20 cellular contexts compared by ENCODE assay signal in genomic region chr1:27585684-27586083, GRCh38. TPM values are rescaled to one million over a fixed set of nuclear protein-coding genes. Genes with fewer than 3 reads are reported as not detected.
DNase-seq lines count a peak whose midpoint lies in the region; ATAC-seq, FAIRE-seq and TF ChIP-seq lines count a peak whose summit lies in the region.
"Had no signal": no experiment of that assay in that cellular context is flagged by ENCODE, and none has a peak within 500 bp of the region (broad histone marks: within the 10 kb centered on the region; RNA-seq: fewer than 3 reads in every experiment).

No MANE protein-coding gene starts in this region.

- 17% methylated on average over 3 of the region's 3 CpGs for WGBS in HepG2 (ENCODE audit: low lambda C conversion rate)
- WGBS in right lobe of liver (ENCODE audit: insufficient coverage, low coverage, low lambda C conversion rate, missing lambda C conversion rate) = 35% methylated on average over 2 of the region's 3 CpGs
- 82% methylated on average over 3 of the region's 3 CpGs for WGBS in mesenchymal stem cell
- 44 to 66% (median 60%) methylated on average over 3 of the region's 3 CpGs for WGBS in stomach, 5 donors

- intact Hi-C loops in HepG2 (cut with micrococcal nuclease; ENCODE audit: unreplicated experiment) (loop anchor here (1.0 kb wide), 1 partner anchor 11 kb away; no protein-coding TSS in a partner anchor), right lobe of liver (cut with DNase I) (no loop called here), stomach (cut with DNase I; ENCODE audit: low total_unique reads) (no loop called here), OCI-LY7 (cut with micrococcal nuclease; ENCODE audit: unreplicated experiment) (no loop called here)

- in situ Hi-C loops in HepG2 (cut with HindIII; ENCODE audit: extremely low pct_ligation_motif_present, low pct_unique_long_range_greater_than_20kb) = no loop called here

- no peak overlapping the region for H3K23ac ChIP-seq in mesenchymal stem cell (ENCODE audit: low read length in 2 of 2)

- H3K18ac ChIP-seq in mesenchymal stem cell (ENCODE audit: low read depth in 1 of 2, low read length in 2 of 2) = no peak overlapping the region

- H2AK5ac ChIP-seq in mesenchymal stem cell (ENCODE audit: low read length, severe bottlenecking) = no peak overlapping the region

- no peak for TF ChIP-seq POLR2A in HepG2 (IDR thresholded peaks at IDR 0.05; ENCODE audit: insufficient read depth in 1 of 2, low read depth in 2 of 2, low read length in 2 of 2)
- TF ChIP-seq POLR2A in right lobe of liver (IDR thresholded peaks at IDR 0.05) = no peak
- TF ChIP-seq POLR2A in stomach (IDR thresholded peaks at IDR 0.05) = no peak

- peaks cover 0 to 2% of the 10 kb centered on the region in 2 experiments; a peak in 1 of 5 replicates for H3K36me3 ChIP-seq in HepG2 (replicated peaks in 1 of 2; ENCODE audit: control insufficient read depth in 1 of 2, insufficient read depth in 2 of 2, low read length in 2 of 2)
- H3K36me3 ChIP-seq in right lobe of liver = no peaks in the 10 kb centered on the region
- H3K36me3 ChIP-seq in mesenchymal stem cell (ENCODE audit: control insufficient read depth in 1 of 2, insufficient read depth in 2 of 2, low read depth in 1 of 2, low read length in 2 of 2) = peaks cover 12 to 34% of the 10 kb centered on the region in 2 experiments
- H3K36me3 ChIP-seq in stomach = peaks cover 0 to 7% (median 3%) of the 10 kb centered on the region in 4 donors
- no peaks in the 10 kb centered on the region for H3K36me3 ChIP-seq in OCI-LY7 (ENCODE audit: insufficient read depth, low read length)

- H3K14ac ChIP-seq in mesenchymal stem cell (ENCODE audit: low read length in 2 of 2) = no peak overlapping the region

- TF ChIP-seq EP300 in HepG2 (IDR thresholded peaks at IDR 0.05; ENCODE audit: low read depth in 2 of 2, low read length in 2 of 2) (no peak), HepG2 (CRISPR knock-in tag; IDR thresholded peaks at IDR 0.05; ENCODE audit: borderline replicate concordance) (no peak), stomach (IDR thresholded peaks at IDR 0.05) (no peak)

- no peak for FAIRE-seq in HepG2 (lab: Jason Lieb, UNC)
- FAIRE-seq: A204.1, GM12891, H1 had no signal

- no peak overlapping the region for H2BK120ac ChIP-seq in mesenchymal stem cell (ENCODE audit: low read depth, low read length)

- H2AFZ ChIP-seq in HepG2 (ENCODE audit: low read length) (no peak overlapping the region), mesenchymal stem cell (ENCODE audit: low read depth, low read length) (no peak overlapping the region), OCI-LY7 (ENCODE audit: low read length) (no peak overlapping the region)

- H3K4me3 ChIP-seq in HepG2 (replicated peaks in 1 of 3; ENCODE audit: insufficient read depth in 1 of 3, low read depth in 2 of 3, low read length in 3 of 3) (no peak overlapping the region), right lobe of liver (no peak overlapping the region), mesenchymal stem cell (ENCODE audit: insufficient read depth in 1 of 2, low read depth in 1 of 2, low read length in 2 of 2) (no peak overlapping the region), stomach (no peak overlapping the region), OCI-LY7 (ENCODE audit: low read depth, low read length, poor library complexity, severe bottlenecking) (no peak overlapping the region)

- H3K9me2 ChIP-seq in OCI-LY7 (ENCODE audit: insufficient read depth, low read length) = no peaks in the 10 kb centered on the region

- TF ChIP-seq CTCF in HepG2 (CRISPR knock-in tag; IDR thresholded peaks at IDR 0.05) (no peak), right lobe of liver (IDR thresholded peaks at IDR 0.05) (no peak), stomach (IDR thresholded peaks at IDR 0.05) (no peak), mesothelial cell of epicardium (IDR thresholded peaks at IDR 0.05; ENCODE audit: unreplicated experiment) (no peak), OCI-LY7 (conservative IDR thresholded peaks at IDR 0.05; ENCODE audit: low read length) (no peak)

- H4K20me1 ChIP-seq in HepG2 (ENCODE audit: insufficient read depth, low read length) (peaks cover 15% of the 10 kb centered on the region; the same call in 1 of the 2 replicates), OCI-LY7 (ENCODE audit: insufficient read depth, low read length) (no peaks in the 10 kb centered on the region)

- H3K36me3 Mint-ChIP-seq in mesothelial cell of epicardium = peaks cover 7% of the 10 kb centered on the region

- H2BK5ac ChIP-seq in mesenchymal stem cell (ENCODE audit: low read depth, low read length, poor library complexity, severe bottlenecking) = no peak overlapping the region

- POLR2A ChIA-PET in HepG2 (lab: Yijun Ruan, JAX) (interaction anchor here (1.1 to 1.6 kb wide), 2 partner anchors 15 to 17 kb away, joined by 3 to 5 read pairs; no protein-coding TSS in a partner anchor), OCI-LY7 (lab: Charles Lee) (interaction anchor here (0.8 kb wide), 1 partner anchor 15 kb away, joined by 3 read pairs; no protein-coding TSS in a partner anchor)

- no peak for TF ChIP-seq RAD21 in HepG2 (CRISPR knock-in tag; IDR thresholded peaks at IDR 0.05)

- BruUV-seq in HepG2 (replicated peaks; lab: Mats Ljungman, UMichigan) (no TSS peak), OCI-LY7 (replicated peaks; lab: Mats Ljungman, UMichigan) (no TSS peak)

- H3K4me3 Mint-ChIP-seq in mesothelial cell of epicardium = no peak overlapping the region
- H3K4me3 Mint-ChIP-seq: CD8-positive, alpha-beta T cell had no signal

- no peak overlapping the region for H3K4me2 ChIP-seq in HepG2 (ENCODE audit: low read depth, low read length)
- H3K4me2 ChIP-seq in mesenchymal stem cell (ENCODE audit: low read length, poor library complexity, severe bottlenecking) = no peak overlapping the region
- H3K4me2 ChIP-seq in OCI-LY7 (ENCODE audit: low read length) = no peak overlapping the region

- H3K27ac ChIP-seq in HepG2 (ENCODE audit: extremely low read length, insufficient read depth, low read length) (no peak overlapping the region), right lobe of liver (no peak overlapping the region), mesenchymal stem cell (ENCODE audit: low read length, poor library complexity, severe bottlenecking) (no peak overlapping the region), stomach (peak overlapping the region in 3 of 5 donors; percentile 2 to 51 (median 49)), OCI-LY7 (ENCODE audit: low read depth, low read length, poor library complexity, severe bottlenecking) (no peak overlapping the region)

- no peak overlapping the region for H2BK15ac ChIP-seq in mesenchymal stem cell (ENCODE audit: low read depth, poor library complexity, severe bottlenecking)

- H4K91ac ChIP-seq in mesenchymal stem cell (ENCODE audit: low read length) = no peak overlapping the region

- no peak overlapping the region for H2BK12ac ChIP-seq in mesenchymal stem cell (ENCODE audit: low read length in 2 of 2)

- H3K9me3 Mint-ChIP-seq in mesothelial cell of epicardium = no peaks in the 10 kb centered on the region
- H3K9me3 Mint-ChIP-seq: CD8-positive, alpha-beta T cell had no signal

- H3K27me3 ChIP-seq in HepG2 (ENCODE audit: control insufficient read depth in 1 of 2, insufficient read depth in 2 of 2, low read length in 2 of 2) (no peaks in the 10 kb centered on the region), right lobe of liver (no peaks in the 10 kb centered on the region), mesenchymal stem cell (ENCODE audit: control insufficient read depth in 1 of 2, insufficient read depth in 1 of 2, low read length in 2 of 2) (no peaks in the 10 kb centered on the region), stomach (no peaks in the 10 kb centered on the region)

- H4K8ac ChIP-seq in mesenchymal stem cell (ENCODE audit: low read length) = no peak overlapping the region

- H3K4ac ChIP-seq in mesenchymal stem cell (ENCODE audit: low read depth in 1 of 2, low read length in 2 of 2) = no peak overlapping the region

- H3K27me3 Mint-ChIP-seq in mesothelial cell of epicardium (ENCODE audit: low read depth) = no peaks in the 10 kb centered on the region

- CTCF ChIA-PET in HepG2 (lab: Yijun Ruan, JAX; ENCODE audit: low intra/inter-chr PET ratio, low total read pairs) (no interaction called here), OCI-LY7 (lab: Charles Lee; ENCODE audit: unreplicated experiment) (no interaction called here)

- H3K9ac ChIP-seq in HepG2 (ENCODE audit: insufficient read depth, low read depth, low read length) (no peak overlapping the region), mesenchymal stem cell (ENCODE audit: low read length) (peak overlapping the region; percentile 7)

- peaks cover 38% of the 10 kb centered on the region for H3K79me1 ChIP-seq in mesenchymal stem cell (replicated peaks; ENCODE audit: low read length, poor library complexity, severe bottlenecking)

- H3K79me2 ChIP-seq in HepG2 (ENCODE audit: insufficient read depth, low read length) (peaks cover 8% of the 10 kb centered on the region), OCI-LY7 (ENCODE audit: insufficient read depth, low read depth, low read length) (no peaks in the 10 kb centered on the region)

- peaks cover 6% of the 10 kb centered on the region for H3K4me1 Mint-ChIP-seq in mesothelial cell of epicardium

- H3K27ac Mint-ChIP-seq in mesothelial cell of epicardium = no peak overlapping the region
- H3K27ac Mint-ChIP-seq: CD8-positive, alpha-beta T cell had no signal

- H3K9me3 ChIP-seq in HepG2 (ENCODE audit: low read length) (no peaks in the 10 kb centered on the region), right lobe of liver (no peaks in the 10 kb centered on the region), mesenchymal stem cell (ENCODE audit: control insufficient read depth, low read length) (no peaks in the 10 kb centered on the region), stomach (no peaks in the 10 kb centered on the region), OCI-LY7 (ENCODE audit: low read length) (no peaks in the 10 kb centered on the region)

- H3K4me1 ChIP-seq in HepG2 (ENCODE audit: insufficient read depth, low read length) (peaks cover 86% of the 10 kb centered on the region), right lobe of liver (peaks cover 0 to 11% (median 4%) of the 10 kb centered on the region in 4 donors), mesenchymal stem cell (ENCODE audit: control insufficient read depth, insufficient read depth, low read depth, low read length) (peaks cover 47% of the 10 kb centered on the region), stomach (peaks cover 16 to 87% (median 45%) of the 10 kb centered on the region in 4 donors), OCI-LY7 (ENCODE audit: insufficient read depth, low read length, poor library complexity, severe bottlenecking) (no peaks in the 10 kb centered on the region)

- no peak for DNase-seq in HepG2 (ENCODE audit: low spot score)
- no peak for DNase-seq in right lobe of liver
- no peak for DNase-seq in mesenchymal stem cell
- no peak for DNase-seq in stomach
- DNase-seq in mesothelial cell of epicardium (ENCODE audit: low spot score in 2 of 2, unreplicated experiment in 2 of 2) = no peak
- no peak for DNase-seq in OCI-LY7 (ENCODE audit: low spot score)
- no peak for DNase-seq in EL
- DNase-seq: Calu3; CD8-positive, alpha-beta T cell; NCI-H1105 treated with DMSO at 0.1 percent for 48 hours; NCI-H1694; NCI-H2107; NCI-H510A; NCI-H748 treated with DMSO at 0.1 percent for 48 hours; NK-92 treated with Interleukin-12 subunit alpha and Interleukin-12 subunit beta, amount 100 ng/mL, for 24 hours had no signal

- ATAC-seq in HepG2 (no peak), right lobe of liver (no peak)
- ATAC-seq: CD8-positive, alpha-beta T cell had no signal

RNA-seq across cellular contexts. Expression of gene AHDC1, which starts 18.3 kb away (rescaled TPM):
- total RNA-seq in HepG2 (2016; rRNA removed; fragmentation: Illumina TruSeq; extraction: Trizol) (2.6 and 2.7 TPM in 2 replicates), right lobe of liver (10 to 100 TPM in 3 of 6 experiments, 1 to 10 TPM in 3; 5.5 to 21.3 (median 10.9) TPM), stomach (10 to 100 TPM; 10.8 to 95.0 (median 35.1) TPM), mesothelial cell of epicardium (71.4 to 73.5 TPM (median 72.1 TPM) in 3 replicates), OCI-LY7 (2022) (8.4 and 13.8 TPM in 2 replicates)
- 1.9 and 2.6 TPM in 2 replicates for total RNA-seq in HepG2 (2016; cell fraction: cytosol; rRNA removed; fragmentation: Illumina TruSeq; extraction: Trizol; ENCODE audit: low read depth)
- 3.1 and 3.5 TPM in 2 replicates for total RNA-seq in HepG2 (2016; cell fraction: insoluble cytoplasmic fraction; rRNA removed; fragmentation: Illumina TruSeq; extraction: Trizol)
- 1.6 and 2.4 TPM in 2 replicates for total RNA-seq in HepG2 (2016; cell fraction: membrane; rRNA removed; fragmentation: Illumina TruSeq; extraction: Trizol)
- total RNA-seq in HepG2 (2016; cell fraction: nucleus; rRNA removed; fragmentation: Illumina TruSeq; extraction: Trizol) = 3.0 and 6.6 TPM in 2 replicates
- polyA plus RNA-seq in HepG2 (2011; rRNA removed) (1.0 and 1.2 TPM in 2 replicates), stomach (10 to 100 TPM in 1 of 3 donors, 1 to 10 TPM in 2; 5.8 to 10.3 (median 8.3) TPM)
- 0.52 and 0.72 TPM in 2 replicates for polyA plus RNA-seq in HepG2 (2011; cell fraction: cytosol; rRNA removed)
- 7.0 and 8.3 TPM in 2 replicates for polyA plus RNA-seq in HepG2 (2011; cell fraction: nucleus; rRNA removed)
- polyA plus RNA-seq in HepG2 (2012) = 4.7 and 7.3 TPM in 2 replicates
- 0.24 and 0.35 TPM in 2 replicates for polyA plus RNA-seq in HepG2 (2016; cell fraction: cytosol; fragmentation: Illumina TruSeq; extraction: Trizol; ENCODE audit: low read depth)
- 3.9 and 4.0 TPM in 2 replicates for polyA plus RNA-seq in HepG2 (2016; cell fraction: insoluble cytoplasmic fraction; fragmentation: Illumina TruSeq; extraction: Trizol; ENCODE audit: low read depth)
- polyA plus RNA-seq in HepG2 (2016; cell fraction: membrane; fragmentation: Illumina TruSeq; extraction: Trizol; ENCODE audit: low read depth) = 0.32 and 0.57 TPM in 2 replicates
- polyA plus RNA-seq in HepG2 (2016; cell fraction: nucleus; fragmentation: Illumina TruSeq; extraction: Trizol; ENCODE audit: insufficient read depth, low read depth) = 12.2 and 16.8 TPM in 2 replicates
- polyA minus RNA-seq in HepG2 (2011; rRNA and poly(A)+ RNA removed; ENCODE audit: low replicate concordance) = 3.1 and 6.5 TPM in 2 replicates
- 3.1 and 3.7 TPM in 2 replicates for polyA minus RNA-seq in HepG2 (2011; cell fraction: cytosol; rRNA and poly(A)+ RNA removed)
- polyA minus RNA-seq in HepG2 (2011; cell fraction: nucleus; rRNA and poly(A)+ RNA removed) = 5.1 and 5.3 TPM in 2 replicates
- 27.0 TPM for polyA plus RNA-seq in mesenchymal stem cell (2013, experiment 1 of 2)
- 24.1 TPM for polyA plus RNA-seq in mesenchymal stem cell (2013, experiment 2 of 2)
- total RNA-seq in OCI-LY7 (2014; rRNA removed; shearing (Covaris generic)) = 5.5 and 6.5 TPM in 2 replicates

RNA-seq across cellular contexts. Expression of gene FGR, which starts 49.3 kb away (rescaled TPM):
- total RNA-seq in HepG2 (2016; rRNA removed; fragmentation: Illumina TruSeq; extraction: Trizol) = not detected in 2 replicates
- total RNA-seq in HepG2 (2016; cell fraction: cytosol; rRNA removed; fragmentation: Illumina TruSeq; extraction: Trizol; ENCODE audit: low read depth) = not detected in 2 replicates
- not detected in 2 replicates for total RNA-seq in HepG2 (2016; cell fraction: insoluble cytoplasmic fraction; rRNA removed; fragmentation: Illumina TruSeq; extraction: Trizol)
- total RNA-seq in HepG2 (2016; cell fraction: membrane; rRNA removed; fragmentation: Illumina TruSeq; extraction: Trizol) = not detected in 2 replicates
- total RNA-seq in HepG2 (2016; cell fraction: nucleus; rRNA removed; fragmentation: Illumina TruSeq; extraction: Trizol) = not detected in 2 replicates
- 0.04 TPM in 1 of 2 replicates, not detected in the other for polyA plus RNA-seq in HepG2 (2011; rRNA removed)
- polyA plus RNA-seq in HepG2 (2011; cell fraction: cytosol; rRNA removed) = 0.01 and 0.04 TPM in 2 replicates
- polyA plus RNA-seq in HepG2 (2011; cell fraction: nucleus; rRNA removed) = 0.14 and 0.33 TPM in 2 replicates
- polyA plus RNA-seq in HepG2 (2012) = not detected in 2 replicates
- not detected in 2 replicates for polyA plus RNA-seq in HepG2 (2016; cell fraction: cytosol; fragmentation: Illumina TruSeq; extraction: Trizol; ENCODE audit: low read depth)
- polyA plus RNA-seq in HepG2 (2016; cell fraction: insoluble cytoplasmic fraction; fragmentation: Illumina TruSeq; extraction: Trizol; ENCODE audit: low read depth) = not detected in 2 replicates
- not detected in 2 replicates for polyA plus RNA-seq in HepG2 (2016; cell fraction: membrane; fragmentation: Illumina TruSeq; extraction: Trizol; ENCODE audit: low read depth)
- not detected in 2 replicates for polyA plus RNA-seq in HepG2 (2016; cell fraction: nucleus; fragmentation: Illumina TruSeq; extraction: Trizol; ENCODE audit: insufficient read depth, low read depth)
- 0.33 TPM in 1 of 2 replicates, not detected in the other for polyA minus RNA-seq in HepG2 (2011; rRNA and poly(A)+ RNA removed; ENCODE audit: low replicate concordance)
- polyA minus RNA-seq in HepG2 (2011; cell fraction: cytosol; rRNA and poly(A)+ RNA removed) = not detected in 2 replicates
- polyA minus RNA-seq in HepG2 (2011; cell fraction: nucleus; rRNA and poly(A)+ RNA removed) = not detected in 2 replicates
- 1 to 10 TPM; 2.5 to 10.0 (median 6.3) TPM for total RNA-seq in right lobe of liver
- polyA plus RNA-seq in mesenchymal stem cell (2013, experiment 1 of 2) = 0.04 TPM
- 0.03 TPM for polyA plus RNA-seq in mesenchymal stem cell (2013, experiment 2 of 2)
- 1 to 10 TPM in 3 of 5 donors, not detected in 2; 6.7 to 8.8 (median 7.0) TPM for total RNA-seq in stomach
- 1 to 10 TPM; 3.1 to 9.9 (median 4.6) TPM for polyA plus RNA-seq in stomach
- 0.11 to 0.53 TPM (median 0.20 TPM) in 3 replicates for total RNA-seq in mesothelial cell of epicardium
- total RNA-seq in OCI-LY7 (2014; rRNA removed; shearing (Covaris generic)) = 2.2 and 4.1 TPM in 2 replicates
- total RNA-seq in OCI-LY7 (2022) = 0.98 and 1.2 TPM in 2 replicates
- total RNA-seq: Calu3, RPMI7951 had no signal
- polyA plus RNA-seq: BJ had no signal

Comparison
In these comparisons a context has a peak if more than half of its experiments do, and no peak if none do; other contexts are left out.
1. H3K27ac ChIP-seq: peak in stomach (3 of 5); none in HepG2 (single experiment), right lobe of liver (0 of 3), mesenchymal stem cell (single experiment) and OCI-LY7 (single experiment).